23 cellular contexts compared by ENCODE assay signal in the genomic region with DNA sequence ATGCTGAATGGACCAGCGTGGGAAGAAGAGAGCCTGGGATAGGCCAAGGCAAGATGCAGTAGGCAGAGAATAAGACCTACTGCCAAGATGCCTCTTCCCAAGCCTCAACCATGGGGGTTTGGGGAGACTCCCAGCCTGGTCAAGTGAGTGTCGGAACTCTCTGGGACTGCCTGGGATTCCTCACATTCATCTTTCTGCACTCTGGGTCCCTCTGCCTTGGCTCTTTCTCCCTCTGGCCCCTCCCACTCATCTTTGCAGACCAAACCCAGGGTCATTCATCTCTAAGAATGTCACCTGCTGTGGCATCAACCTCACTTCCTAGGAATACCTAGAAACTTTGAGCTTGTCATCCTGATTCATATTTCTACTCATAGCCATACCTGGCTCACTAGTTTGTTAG.
"Had no signal": no experiment of that assay in that cellular context is flagged by ENCODE, and none has a peak within 500 bp of the region (broad histone marks: within the 10 kb centered on the region; RNA-seq: fewer than 3 reads in every experiment).

No MANE protein-coding gene starts in this region.

- H3K9me3 Mint-ChIP-seq: stimulated activated effector memory CD8-positive, alpha-beta T cell treated with anti-CD3 and anti-CD28 coated beads, Interleukin-12 subunit alpha, Interleukin-12 subunit beta, amount 100 ng/mL, for 72 hours had no signal

- H3K27ac Mint-ChIP-seq: immature natural killer cell; naive thymus-derived CD8-positive, alpha-beta T cell; stimulated activated effector memory CD8-positive, alpha-beta T cell treated with anti-CD3 and anti-CD28 coated beads, Interleukin-12 subunit alpha, Interleukin-12 subunit beta, amount 100 ng/mL, for 72 hours; stimulated activated naive CD8-positive, alpha-beta T cell treated with anti-CD3 and anti-CD28 coated beads, Interleukin-15, Interleukin-2, amounts not matched to agents 100 ng/mL and 50 ng/mL, for 24 hours had no signal

- H3K4me1 ChIP-seq: left ventricle myocardium inferior, prostate gland, upper lobe of right lung had no signal

- H3K4me3 Mint-ChIP-seq: immature natural killer cell; naive thymus-derived CD8-positive, alpha-beta T cell; stimulated activated effector memory CD8-positive, alpha-beta T cell treated with anti-CD3 and anti-CD28 coated beads, Interleukin-12 subunit alpha, Interleukin-12 subunit beta, amount 100 ng/mL, for 72 hours; stimulated activated naive CD8-positive, alpha-beta T cell treated with anti-CD3 and anti-CD28 coated beads, Interleukin-15, Interleukin-2, amounts not matched to agents 100 ng/mL and 50 ng/mL, for 24 hours had no signal

- H3K9me3 ChIP-seq: heart left ventricle, left ventricle myocardium inferior, pancreas, prostate gland, suprapubic skin, thoracic aorta, tibial artery, upper lobe of right lung had no signal

- H3K4me3 ChIP-seq: heart left ventricle, left ventricle myocardium inferior, lung, pancreas, prostate gland, skin epidermis, suprapubic skin, thoracic aorta, tibial artery, upper lobe of right lung had no signal

- ATAC-seq: heart left ventricle; naive thymus-derived CD8-positive, alpha-beta T cell; pancreas; right cardiac atrium; sciatic nerve; stimulated activated effector memory CD8-positive, alpha-beta T cell treated with anti-CD3 and anti-CD28 coated beads, Interleukin-12 subunit alpha, Interleukin-12 subunit beta, amount 100 ng/mL, for 72 hours; upper lobe of right lung had no signal

- H3K36me3 ChIP-seq: heart left ventricle, left ventricle myocardium inferior, pancreas, prostate gland, suprapubic skin, thoracic aorta, tibial artery, upper lobe of right lung had no signal

- DNase-seq: heart left ventricle; immature natural killer cell; kidney; left ventricle myocardium inferior; naive thymus-derived CD8-positive, alpha-beta T cell; nucleus accumbens; pancreas; posterior cingulate gyrus; retina; right cardiac atrium; stimulated activated CD4-positive, alpha-beta T cell treated with anti-CD3 and anti-CD28 coated beads, Interleukin-4, amount 100 ng/mL, for 24 hours; stimulated activated naive CD4-positive, alpha-beta T cell; tibial artery; trophoblast cell; upper lobe of right lung had no signal

- H3K27me3 ChIP-seq: heart left ventricle, pancreas, suprapubic skin, tibial artery, upper lobe of right lung had no signal

- H3K36me3 Mint-ChIP-seq: naive thymus-derived CD8-positive, alpha-beta T cell had no signal

- H3K27ac ChIP-seq: heart left ventricle, left ventricle myocardium inferior, pancreas, prostate gland, skin epidermis, suprapubic skin, thoracic aorta, tibial artery, upper lobe of right lung had no signal
